ENCODE assay signal across 1 cellular context in the genomic region with DNA sequence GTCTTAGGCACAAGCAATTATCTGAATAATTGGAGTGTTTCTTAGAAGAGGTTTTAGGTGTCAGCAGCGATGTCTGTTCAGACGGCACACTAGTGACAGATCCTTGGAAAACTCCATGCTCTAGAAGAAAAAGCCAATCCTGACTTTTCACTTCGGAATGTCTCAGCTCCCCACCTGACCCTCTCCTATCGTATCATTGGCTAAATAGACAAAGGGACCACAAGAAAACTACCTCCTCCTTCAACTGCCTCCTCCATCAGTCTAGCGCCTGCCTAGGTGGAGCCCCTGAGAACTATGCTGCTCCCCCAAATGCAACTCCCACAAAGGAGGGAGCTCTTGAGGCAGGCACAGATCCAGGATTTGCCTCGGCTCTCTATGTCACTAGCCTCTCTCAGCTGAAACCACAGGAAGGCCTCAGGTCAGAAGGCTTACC.
TF ChIP-seq lines count a peak whose summit lies in the region.

No MANE protein-coding gene starts in this region.

TF ChIP-seq in IMR-90, 13 proteins besides CTCF, POLR2A, EP300 and RAD21 (continued from another document):
- TF ChIP-seq MXI1 (IDR thresholded peaks at IDR 0.05; ENCODE audit: borderline replicate concordance, low read depth, low read length) (no peak), CHD1 (IDR thresholded peaks at IDR 0.05; ENCODE audit: low read depth, low read length) (no peak), MAZ (IDR thresholded peaks at IDR 0.05; ENCODE audit: borderline replicate concordance, low read depth, low read length) (no peak; the same call in 1 of the 2 replicates), CEBPB (IDR thresholded peaks at IDR 0.05; ENCODE audit: low read depth, low read length) (0 out of 2 replicates have a peak, but pooled peaks have one; percentile 56)
- TF ChIP-seq, protein P1, sequence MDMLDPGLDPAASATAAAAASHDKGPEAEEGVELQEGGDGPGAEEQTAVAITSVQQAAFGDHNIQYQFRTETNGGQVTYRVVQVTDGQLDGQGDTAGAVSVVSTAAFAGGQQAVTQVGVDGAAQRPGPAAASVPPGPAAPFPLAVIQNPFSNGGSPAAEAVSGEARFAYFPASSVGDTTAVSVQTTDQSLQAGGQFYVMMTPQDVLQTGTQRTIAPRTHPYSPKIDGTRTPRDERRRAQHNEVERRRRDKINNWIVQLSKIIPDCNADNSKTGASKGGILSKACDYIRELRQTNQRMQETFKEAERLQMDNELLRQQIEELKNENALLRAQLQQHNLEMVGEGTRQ (IDR thresholded peaks at IDR 0.05; ENCODE audit: low read depth, low read length), result peak; percentile 87
